In genomic region chr3:10238330-10238995, GRCh38 we compare ENCODE assay signal across 2 cellular contexts.
TF ChIP-seq lines count a peak whose summit lies in the region.

No MANE protein-coding gene starts in this region.

TF ChIP-seq in SK-N-SH, 30 proteins besides CTCF, POLR2A, EP300 and RAD21:
- TF ChIP-seq USF1 (IDR thresholded peaks at IDR 0.05; ENCODE audit: borderline replicate concordance, low read depth) (peak; percentile 26; the same call in 1 of the 2 replicates), FOXM1 (IDR thresholded peaks at IDR 0.05; ENCODE audit: low read depth) (no peak), TEAD4 (IDR thresholded peaks at IDR 0.05; ENCODE audit: borderline replicate concordance, insufficient read depth) (no peak)

TF ChIP-seq in SK-N-SH treated with all-trans-retinoic acid at 6 μM for 48 hours, 23 proteins besides CTCF, POLR2A, EP300 and RAD21 (continued from another document):
- no peak for TF ChIP-seq TSHZ2 (CRISPR knock-in tag; IDR thresholded peaks at IDR 0.05)
